ENCODE assay signal across 13 cellular contexts in genomic region chr5:119276976-119277375, GRCh38.
A peak's percentile ranks its signal among the peaks of the same experiment; 100 is the strongest.
DNase-seq lines count a peak whose midpoint lies in the region; ATAC-seq and FAIRE-seq lines count a peak whose summit lies in the region.
"Had no signal": no experiment of that assay in that cellular context is flagged by ENCODE, and none has a peak within 500 bp of the region (broad histone marks: within the 10 kb centered on the region; RNA-seq: fewer than 3 reads in every experiment).

No MANE protein-coding gene starts in this region.

- FAIRE-seq in RCC 7860 (lab: Jason Lieb, UNC) = no peak

- no peaks in the 10 kb centered on the region for H3K36me3 ChIP-seq in H7 (replicated peaks; ENCODE audit: control insufficient read depth, insufficient read depth, low read length)
- H3K36me3 ChIP-seq: left ventricle myocardium inferior had no signal

- no peaks in the 10 kb centered on the region for H3K9me3 Mint-ChIP-seq in memory B cell

- H3K4me3 Mint-ChIP-seq in memory B cell = no peak overlapping the region

- peaks cover 76% of the 10 kb centered on the region for H3K4me1 Mint-ChIP-seq in memory B cell

- DNase-seq in NAMALWA (ENCODE audit: low spot score) = peak; percentile 51
- DNase-seq in memory B cell (ENCODE audit: low spot score in 2 of 2) = no peak
- DNase-seq in H7 = no peak
- DNase-seq in RCC 7860 (ENCODE audit: low spot score) = no peak
- no peak for DNase-seq in NCI-H1092 treated with DMSO at 0.1 percent for 48 hours (lab: John Stamatoyannopoulos, UW)
- DNase-seq: cerebellar nuclear complex, left ventricle myocardium inferior, NCI-H1048, NCI-H345, trophoblast cell had no signal

- no peaks in the 10 kb centered on the region for H3K27me3 Mint-ChIP-seq in memory B cell

- peak overlapping the region; percentile 97 for H3K27ac Mint-ChIP-seq in memory B cell

- no peaks in the 10 kb centered on the region for H3K27me3 ChIP-seq in H7 (ENCODE audit: control insufficient read depth, insufficient read depth, low read length)
- H3K27me3 ChIP-seq: hepatocyte had no signal

- peak; percentile 16 for ATAC-seq in GM18858 (IDR thresholded peaks at IDR 0.05; ENCODE audit: unreplicated experiment)
- peak; percentile 37 for ATAC-seq in GM21723 (IDR thresholded peaks at IDR 0.05; ENCODE audit: unreplicated experiment)
- no peak for ATAC-seq in memory B cell (ENCODE audit: low read depth)

- peaks cover 11% of the 10 kb centered on the region for H3K36me3 Mint-ChIP-seq in memory B cell

- H3K4me3 ChIP-seq in H7 (ENCODE audit: insufficient read depth, low read depth, low read length) = no peak overlapping the region
- H3K4me3 ChIP-seq: hepatocyte, left ventricle myocardium inferior had no signal
